Comparison of ENCODE assay signal across 21 cellular contexts in the genomic region with DNA sequence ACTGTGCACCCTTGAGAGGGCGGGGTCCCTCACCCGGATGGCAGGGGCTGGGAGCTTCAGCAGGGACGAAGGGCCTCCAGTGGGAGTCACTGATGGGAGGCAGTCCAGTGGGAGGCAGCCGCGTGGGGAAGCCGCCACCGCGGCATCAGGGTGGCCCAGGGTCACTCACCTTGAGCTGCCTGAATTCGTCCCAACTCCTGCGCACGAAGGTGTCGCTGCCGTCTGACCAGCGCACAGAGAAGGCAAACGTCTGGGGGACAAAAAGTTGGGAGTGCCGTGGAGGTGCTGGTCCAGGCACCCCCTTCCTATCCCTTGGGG. TPM values are rescaled to one million over a fixed set of nuclear protein-coding genes. Genes with fewer than 3 reads are reported as not detected.
"Had no signal": no experiment of that assay in that cellular context is flagged by ENCODE, and none has a peak within 500 bp of the region (broad histone marks: within the 10 kb centered on the region; RNA-seq: fewer than 3 reads in every experiment).

No MANE protein-coding gene starts in this region.

- ATAC-seq: activated T-helper 17 cell treated with anti-CD3 and anti-CD28 coated beads, Interleukin-2, amount 50 U/mL, for 72 hours; heart left ventricle; naive thymus-derived CD4-positive, alpha-beta T cell; right cardiac atrium; stimulated activated naive CD8-positive, alpha-beta T cell treated with anti-CD3 and anti-CD28 coated beads, Interleukin-15, Interleukin-2, amounts not matched to agents 100 U/mL and 50 U/mL, for 24 hours; upper lobe of right lung had no signal

- H3K4me3 Mint-ChIP-seq: activated T-helper 17 cell treated with anti-CD3 and anti-CD28 coated beads, Interleukin-2, amount 50 U/mL, for 72 hours; dendritic cell treated with granulocyte-macrophage colony-stimulating factor and Interleukin-4, amounts not matched to agents 40 ng/mL and 50 ng/mL, for 4 days had no signal

- H3K4me1 Mint-ChIP-seq: activated T-helper 17 cell treated with anti-CD3 and anti-CD28 coated beads, Interleukin-2, amount 50 U/mL, for 72 hours had no signal

- H3K4me3 ChIP-seq: heart left ventricle, smooth muscle cell had no signal

- H3K9me3 Mint-ChIP-seq: activated T-helper 17 cell treated with anti-CD3 and anti-CD28 coated beads, Interleukin-2, amount 50 U/mL, for 72 hours; dendritic cell treated with granulocyte-macrophage colony-stimulating factor and Interleukin-4, amounts not matched to agents 40 ng/mL and 50 ng/mL, for 4 days; naive thymus-derived CD4-positive, alpha-beta T cell had no signal

- DNase-seq: activated CD4-positive, alpha-beta T cell treated with anti-CD3 and anti-CD28 coated beads for 1 hour; activated CD4-positive, alpha-beta T cell treated with anti-CD3 and anti-CD28 coated beads, Interleukin-2, amount 50 U/mL, for 48 hours; activated naive CD4-positive, alpha-beta T cell treated with Interleukin-2 at 50 U/mL for 16 hours; anterior cingulate cortex; brain microvascular endothelial cell; cerebellar nuclear complex; effector memory CD4-positive, alpha-beta T cell; foreskin melanocyte; islet precursor cell; naive thymus-derived CD4-positive, alpha-beta T cell; right cardiac atrium; upper lobe of right lung had no signal

- H3K27ac Mint-ChIP-seq: activated T-helper 17 cell treated with anti-CD3 and anti-CD28 coated beads, Interleukin-2, amount 50 U/mL, for 72 hours; dendritic cell treated with granulocyte-macrophage colony-stimulating factor and Interleukin-4, amounts not matched to agents 40 ng/mL and 50 ng/mL, for 4 days; naive thymus-derived CD4-positive, alpha-beta T cell had no signal

- H3K9me3 ChIP-seq: heart left ventricle, suprapubic skin, upper lobe of right lung had no signal

- H3K27ac ChIP-seq: brain microvascular endothelial cell, heart left ventricle, suprapubic skin, upper lobe of right lung had no signal

RNA-seq across cellular contexts. Expression of gene NOXO1, which starts 0.5 kb away (rescaled TPM):
- total RNA-seq: fibroblast of lung, heart left ventricle, mononuclear cell, right cardiac atrium had no signal

RNA-seq across cellular contexts. Expression of gene RNF151, which starts 14.1 kb away (rescaled TPM):
- total RNA-seq: fibroblast of lung, heart left ventricle, lung microvascular endothelial cell, mononuclear cell, right cardiac atrium, smooth muscle cell, suprapubic skin, upper lobe of right lung had no signal
- polyA plus RNA-seq: fibroblast of lung; heart left ventricle; naive thymus-derived CD4-positive, alpha-beta T cell; right cardiac atrium; smooth muscle cell had no signal
